1 cellular context compared by ENCODE assay signal in genomic region chr19:58552655-58553054, GRCh38.
TF ChIP-seq lines count a peak whose summit lies in the region.

No MANE protein-coding gene starts in this region.

TF ChIP-seq in HepG2, 621 proteins besides CTCF, POLR2A, EP300 and RAD21:
- TF ChIP-seq ZNF598 (CRISPR knock-in tag; IDR thresholded peaks at IDR 0.05; ENCODE audit: borderline replicate concordance), result no peak
- TF ChIP-seq HNF4G (IDR thresholded peaks at IDR 0.05; ENCODE audit: borderline replicate concordance, low read depth, low read length), result no peak
- no peak for TF ChIP-seq HNF4G (CRISPR knock-in tag; IDR thresholded peaks at IDR 0.05; ENCODE audit: borderline replicate concordance, low read depth)
- TF ChIP-seq CENPBD1 (CRISPR knock-in tag; IDR thresholded peaks at IDR 0.05; ENCODE audit: borderline replicate concordance, low read depth), result no peak
- TF ChIP-seq, protein P1, sequence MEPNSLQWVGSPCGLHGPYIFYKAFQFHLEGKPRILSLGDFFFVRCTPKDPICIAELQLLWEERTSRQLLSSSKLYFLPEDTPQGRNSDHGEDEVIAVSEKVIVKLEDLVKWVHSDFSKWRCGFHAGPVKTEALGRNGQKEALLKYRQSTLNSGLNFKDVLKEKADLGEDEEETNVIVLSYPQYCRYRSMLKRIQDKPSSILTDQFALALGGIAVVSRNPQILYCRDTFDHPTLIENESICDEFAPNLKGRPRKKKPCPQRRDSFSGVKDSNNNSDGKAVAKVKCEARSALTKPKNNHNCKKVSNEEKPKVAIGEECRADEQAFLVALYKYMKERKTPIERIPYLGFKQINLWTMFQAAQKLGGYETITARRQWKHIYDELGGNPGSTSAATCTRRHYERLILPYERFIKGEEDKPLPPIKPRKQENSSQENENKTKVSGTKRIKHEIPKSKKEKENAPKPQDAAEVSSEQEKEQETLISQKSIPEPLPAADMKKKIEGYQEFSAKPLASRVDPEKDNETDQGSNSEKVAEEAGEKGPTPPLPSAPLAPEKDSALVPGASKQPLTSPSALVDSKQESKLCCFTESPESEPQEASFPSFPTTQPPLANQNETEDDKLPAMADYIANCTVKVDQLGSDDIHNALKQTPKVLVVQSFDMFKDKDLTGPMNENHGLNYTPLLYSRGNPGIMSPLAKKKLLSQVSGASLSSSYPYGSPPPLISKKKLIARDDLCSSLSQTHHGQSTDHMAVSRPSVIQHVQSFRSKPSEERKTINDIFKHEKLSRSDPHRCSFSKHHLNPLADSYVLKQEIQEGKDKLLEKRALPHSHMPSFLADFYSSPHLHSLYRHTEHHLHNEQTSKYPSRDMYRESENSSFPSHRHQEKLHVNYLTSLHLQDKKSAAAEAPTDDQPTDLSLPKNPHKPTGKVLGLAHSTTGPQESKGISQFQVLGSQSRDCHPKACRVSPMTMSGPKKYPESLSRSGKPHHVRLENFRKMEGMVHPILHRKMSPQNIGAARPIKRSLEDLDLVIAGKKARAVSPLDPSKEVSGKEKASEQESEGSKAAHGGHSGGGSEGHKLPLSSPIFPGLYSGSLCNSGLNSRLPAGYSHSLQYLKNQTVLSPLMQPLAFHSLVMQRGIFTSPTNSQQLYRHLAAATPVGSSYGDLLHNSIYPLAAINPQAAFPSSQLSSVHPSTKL (CRISPR knock-in tag; IDR thresholded peaks at IDR 0.05), result no peak
- no peak for TF ChIP-seq HOMEZ (CRISPR knock-in tag; IDR thresholded peaks at IDR 0.05; ENCODE audit: low read depth)
- no peak for TF ChIP-seq DPF2 (CRISPR knock-in tag; IDR thresholded peaks at IDR 0.05; ENCODE audit: borderline replicate concordance, low read depth)
- no peak for TF ChIP-seq ISX (CRISPR knock-in tag; conservative IDR thresholded peaks at IDR 0.05)
- TF ChIP-seq ZSCAN22 (CRISPR knock-in tag; IDR thresholded peaks at IDR 0.05), result no peak
- TF ChIP-seq ZNF383 (CRISPR knock-in tag; IDR thresholded peaks at IDR 0.05; ENCODE audit: borderline replicate concordance), result no peak
- no peak for TF ChIP-seq MIXL1 (CRISPR knock-in tag; IDR thresholded peaks at IDR 0.05)
- no peak for TF ChIP-seq TIGD3 (CRISPR knock-in tag; IDR thresholded peaks at IDR 0.05; ENCODE audit: borderline replicate concordance)
- TF ChIP-seq SP5 (CRISPR knock-in tag; IDR thresholded peaks at IDR 0.05; ENCODE audit: borderline replicate concordance, low read depth), result no peak
- no peak for TF ChIP-seq REL (CRISPR knock-in tag; conservative IDR thresholded peaks at IDR 0.05)
- no peak for TF ChIP-seq ZMYM2 (CRISPR knock-in tag; IDR thresholded peaks at IDR 0.05)
- TF ChIP-seq SMARCC2 (IDR thresholded peaks at IDR 0.05), result no peak
